1 cellular context compared by ENCODE assay signal in the genomic region with DNA sequence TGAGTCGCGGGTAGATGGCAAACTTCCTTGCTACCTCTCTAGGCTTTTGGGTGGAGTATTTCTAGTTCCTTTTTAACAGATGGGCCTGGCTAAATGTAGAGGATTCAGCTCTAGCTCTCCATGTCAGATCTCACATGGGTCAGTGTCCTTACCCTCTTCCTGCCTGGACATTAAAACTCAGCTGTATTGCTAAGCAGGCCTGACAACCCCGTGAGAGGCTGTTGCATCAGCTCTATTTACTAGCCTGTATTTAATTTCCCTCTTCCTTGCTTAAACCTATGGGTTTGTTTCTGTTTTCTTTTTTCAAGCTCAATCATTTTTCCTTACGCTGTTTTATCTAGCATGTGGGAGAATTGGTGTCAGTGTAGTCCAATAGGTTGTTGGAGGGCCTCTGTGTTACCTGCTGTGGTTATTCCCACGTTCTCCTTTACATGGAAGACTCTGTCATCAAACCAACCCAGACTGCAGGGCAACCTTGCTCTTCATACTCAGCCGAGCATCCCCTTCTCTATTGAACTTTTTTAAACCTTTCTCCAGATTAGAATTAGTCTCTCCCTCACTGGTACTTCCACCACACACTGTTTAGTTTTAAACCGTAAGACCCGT.
TF ChIP-seq lines count a peak whose summit lies in the region.

No MANE protein-coding gene starts in this region.

TF ChIP-seq in H1, 55 proteins besides CTCF, POLR2A, EP300 and RAD21 (continued from another document):
- TF ChIP-seq, protein P1, sequence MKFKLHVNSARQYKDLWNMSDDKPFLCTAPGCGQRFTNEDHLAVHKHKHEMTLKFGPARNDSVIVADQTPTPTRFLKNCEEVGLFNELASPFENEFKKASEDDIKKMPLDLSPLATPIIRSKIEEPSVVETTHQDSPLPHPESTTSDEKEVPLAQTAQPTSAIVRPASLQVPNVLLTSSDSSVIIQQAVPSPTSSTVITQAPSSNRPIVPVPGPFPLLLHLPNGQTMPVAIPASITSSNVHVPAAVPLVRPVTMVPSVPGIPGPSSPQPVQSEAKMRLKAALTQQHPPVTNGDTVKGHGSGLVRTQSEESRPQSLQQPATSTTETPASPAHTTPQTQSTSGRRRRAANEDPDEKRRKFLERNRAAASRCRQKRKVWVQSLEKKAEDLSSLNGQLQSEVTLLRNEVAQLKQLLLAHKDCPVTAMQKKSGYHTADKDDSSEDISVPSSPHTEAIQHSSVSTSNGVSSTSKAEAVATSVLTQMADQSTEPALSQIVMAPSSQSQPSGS (IDR thresholded peaks at IDR 0.05; ENCODE audit: low read length): no peak
- TF ChIP-seq EGR1 (IDR thresholded peaks at IDR 0.05; ENCODE audit: borderline replicate concordance, low read depth, low read length) (no peak), YY1 (IDR thresholded peaks at IDR 0.05; ENCODE audit: low read depth, low read length) (no peak), SIX5 (IDR thresholded peaks at IDR 0.05; ENCODE audit: low read depth, low read length) (no peak), EZH2 (IDR thresholded peaks at IDR 0.05; ENCODE audit: low read depth, low read length, severe bottlenecking) (no peak), TAF1 (IDR thresholded peaks at IDR 0.05; ENCODE audit: low read depth, low read length) (no peak), CEBPB (IDR thresholded peaks at IDR 0.05; ENCODE audit: low read depth, low read length) (no peak), BRCA1 (IDR thresholded peaks at IDR 0.05; ENCODE audit: low read depth, low read length) (no peak)
- TF ChIP-seq, protein P2, sequence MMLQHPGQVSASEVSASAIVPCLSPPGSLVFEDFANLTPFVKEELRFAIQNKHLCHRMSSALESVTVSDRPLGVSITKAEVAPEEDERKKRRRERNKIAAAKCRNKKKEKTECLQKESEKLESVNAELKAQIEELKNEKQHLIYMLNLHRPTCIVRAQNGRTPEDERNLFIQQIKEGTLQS (IDR thresholded peaks at IDR 0.05; ENCODE audit: insufficient read depth, low read depth, low read length): no peak
